ENCODE assay signal across 9 cellular contexts in genomic region chr15:40334941-40335795, GRCh38. TPM values are rescaled to one million over a fixed set of nuclear protein-coding genes. Genes with fewer than 3 reads are reported as not detected.
DNase-seq lines count a peak whose midpoint lies in the region; ATAC-seq, FAIRE-seq and TF ChIP-seq lines count a peak whose summit lies in the region.
"Had no signal": no experiment of that assay in that cellular context is flagged by ENCODE, and none has a peak within 500 bp of the region (broad histone marks: within the 10 kb centered on the region; RNA-seq: fewer than 3 reads in every experiment).

No MANE protein-coding gene starts in this region.

- H2BK5ac ChIP-seq in IMR-90 (ENCODE audit: low read depth, low read length, poor library complexity, severe bottlenecking): peak overlapping the region; percentile 87
- peak overlapping the region; percentile 44; the same call in 1 of the 2 replicates for H2BK5ac ChIP-seq in H1 (ENCODE audit: low read depth, low read length)

- no peak overlapping the region for H3K27ac Mint-ChIP-seq in activated T-cell treated with anti-CD3 and anti-CD28 coated beads, Interleukin-2, amount 50 U/mL, for 24 hours
- H3K27ac Mint-ChIP-seq: H9 had no signal

- H3K4me3 Mint-ChIP-seq in activated T-cell treated with anti-CD3 and anti-CD28 coated beads, Interleukin-2, amount 50 U/mL, for 24 hours: no peak overlapping the region

- no peak for DNase-seq in IMR-90
- peak in 1 of 2 experiments; percentile 55 for DNase-seq in H1 (ENCODE audit: low read depth in 1 of 2, low spot score in 2 of 2)
- DNase-seq in posterior vena cava (ENCODE audit: low spot score): no peak
- DNase-seq in activated T-cell treated with anti-CD3 and anti-CD28 coated beads, Interleukin-2, amount 50 U/mL, for 24 hours: no peak
- DNase-seq: activated CD4-positive, alpha-beta T cell treated with anti-CD3 and anti-CD28 coated beads for 4 hours; H9; stimulated activated CD4-positive, alpha-beta T cell treated with anti-CD3 and anti-CD28 coated beads, Interleukin-1b, Interleukin-23, amount 100 ng/mL, for 48 hours had no signal

- TF ChIP-seq RAD21 in IMR-90 (IDR thresholded peaks at IDR 0.05; ENCODE audit: low read length): no peak
- no peak for TF ChIP-seq RAD21 in H1 (IDR thresholded peaks at IDR 0.05 in 1 of 2, conservative IDR thresholded peaks at IDR 0.05 in 1 of 2; ENCODE audit: low read depth in 2 of 2, low read length in 2 of 2)

- no peaks in the 10 kb centered on the region for H3K9me3 Mint-ChIP-seq in activated T-cell treated with anti-CD3 and anti-CD28 coated beads, Interleukin-2, amount 50 U/mL, for 24 hours
- H3K9me3 Mint-ChIP-seq: H9 had no signal

- H2BK120ac ChIP-seq in IMR-90 (ENCODE audit: low read depth, low read length) (no peak overlapping the region), H1 (replicated peaks; ENCODE audit: low read depth, low read length) (no peak overlapping the region)

- TF ChIP-seq POLR2A in IMR-90 (IDR thresholded peaks at IDR 0.05; ENCODE audit: low read depth, low read length): no peak
- TF ChIP-seq POLR2A in H1 (IDR thresholded peaks at IDR 0.05; ENCODE audit: control extremely low read depth in 1 of 2, low read depth in 2 of 2, low read length in 2 of 2): no peak

- H4K91ac ChIP-seq in IMR-90 (ENCODE audit: insufficient read depth, low read depth, low read length) (no peak overlapping the region), H1 (replicated peaks; ENCODE audit: insufficient read length, low read length) (peak overlapping the region; percentile 41)

- in situ Hi-C loops in IMR-90 (cut with MboI; ENCODE audit: low sequenced_read_pairs): no loop called here

- H3K4ac ChIP-seq in IMR-90 (ENCODE audit: low read depth, low read length) (peak overlapping the region; percentile 67), H1 (replicated peaks; ENCODE audit: insufficient read length, low read depth, low read length) (no peak overlapping the region)

- no peak for TF ChIP-seq CTCF in IMR-90 (conservative IDR thresholded peaks at IDR 0.05; ENCODE audit: low read depth, low read length)
- TF ChIP-seq CTCF in H1 (IDR thresholded peaks at IDR 0.05; ENCODE audit: control extremely low read depth in 1 of 3, insufficient read depth in 1 of 3, low read depth in 1 of 3, low read length in 3 of 3): no peak

- ATAC-seq in IMR-90 (ENCODE audit: low read depth): no peak
- no peak for ATAC-seq in activated CD4-positive, CD25-positive, alpha-beta regulatory T cell treated with anti-CD3 and anti-CD28 coated beads, Interleukin-2, amount 50 U/mL, for 24 hours

- TF ChIP-seq EP300 in H1 (IDR thresholded peaks at IDR 0.05; ENCODE audit: borderline replicate concordance in 1 of 2, low read depth in 2 of 2, low read length in 2 of 2): no peak

- H3K27me3 Mint-ChIP-seq in activated T-cell treated with anti-CD3 and anti-CD28 coated beads, Interleukin-2, amount 50 U/mL, for 24 hours: no peaks in the 10 kb centered on the region

- H3K27ac ChIP-seq in IMR-90 (ENCODE audit: insufficient read depth, low read length) (peak overlapping the region; percentile 60), H1 (ENCODE audit: low read depth, low read length) (no peak overlapping the region), skin epidermis (peak overlapping the region in 20 of 21 experiments; percentile 7 to 87 (median 72))

- 84% methylated on average over 8 of the region's 26 CpGs; no CpG with 5 or more reads in 1 of the 2 experiments for WGBS in IMR-90 (ENCODE audit: extremely low coverage in 2 of 2, insufficient read length in 1 of 2), 2 experiments
- 86% methylated on average over 21 of the region's 26 CpGs; no CpG with 5 or more reads in 1 of the 2 experiments for WGBS in H1 (ENCODE audit: extremely low coverage in 1 of 2, insufficient coverage in 1 of 2, insufficient read length in 1 of 2, insufficient replicate concordance in 2 of 2, low coverage in 1 of 2, low lambda C conversion rate in 2 of 2, missing lambda C conversion rate in 1 of 2), 2 experiments

- H3K4me2 ChIP-seq in IMR-90 (ENCODE audit: low read depth, low read length) (no peak overlapping the region), H1 (ENCODE audit: insufficient read depth in 1 of 2, low read depth in 2 of 2, low read length in 2 of 2) (no peak overlapping the region)

- H2AK9ac ChIP-seq in IMR-90 (replicated peaks; ENCODE audit: low read depth, low read length, poor library complexity): no peak overlapping the region

- no peaks in the 10 kb centered on the region for H3K9me3 ChIP-seq in IMR-90 (ENCODE audit: control insufficient read depth, insufficient read depth, low read length)
- H3K9me3 ChIP-seq in H1 (ENCODE audit: insufficient read depth in 2 of 2, low read depth in 1 of 2, low read length in 1 of 2): no peaks in the 10 kb centered on the region

- no peak overlapping the region for H2AFZ ChIP-seq in IMR-90 (replicated peaks; ENCODE audit: low read length, poor library complexity)
- H2AFZ ChIP-seq in H1 (ENCODE audit: low read length): no peak overlapping the region

- peak overlapping the region; percentile 96; the same call in 1 of the 2 replicates for H2BK12ac ChIP-seq in H1 (ENCODE audit: low read depth, low read length)

- H3K23ac ChIP-seq in IMR-90 (ENCODE audit: low read depth, low read length) (peak overlapping the region; percentile 77; the same call in 1 of the 2 replicates), H1 (ENCODE audit: insufficient read length) (no peak overlapping the region)

- dilution Hi-C loops in IMR-90 (cut with HindIII; ENCODE audit: low sequenced_read_pairs, unreplicated experiment): no loop called here

- POLR2A ChIA-PET in IMR-90 (lab: Charles Lee; ENCODE audit: unreplicated experiment) (interaction anchor here (1.3 kb wide), 1 partner anchor 8 kb away, joined by 3 read pairs; no protein-coding TSS in a partner anchor), H1 (lab: Charles Lee; ENCODE audit: partially characterized antibody) (interaction anchor here (1.1 to 8.1 kb wide), 7 partner anchors 8 to 60 kb away, joined by 3 to 66 read pairs (median 4); partner anchors contain the start of genes INAFM2 and KNSTRN)

- H4K5ac ChIP-seq in IMR-90 (ENCODE audit: low read depth, low read length) (no peak overlapping the region), H1 (ENCODE audit: insufficient read length, low read depth, low read length) (no peak overlapping the region)

- H3K23me2 ChIP-seq in H1 (ENCODE audit: low read depth, low read length): no peaks in the 10 kb centered on the region; the same call in 1 of the 2 replicates

- peak overlapping the region; percentile 87 for H2AK5ac ChIP-seq in IMR-90 (ENCODE audit: low read depth, low read length)
- H2AK5ac ChIP-seq in H1 (ENCODE audit: low read depth, low read length): no peak overlapping the region

- peaks cover 35% of the 10 kb centered on the region for H3K4me1 ChIP-seq in IMR-90 (ENCODE audit: control insufficient read depth, insufficient read depth, low read length)
- peaks cover 0 to 37% (median 19%) of the 10 kb centered on the region in 4 experiments; a peak in 6 of 7 replicates for H3K4me1 ChIP-seq in H1 (replicated peaks in 1 of 4; ENCODE audit: control insufficient read depth in 3 of 4, insufficient read depth in 4 of 4, low read length in 3 of 4)

- H3K9me1 ChIP-seq in IMR-90 (ENCODE audit: insufficient read depth, low read length): peaks cover 28% of the 10 kb centered on the region

- H2BK20ac ChIP-seq in IMR-90 (ENCODE audit: low read depth, low read length) (no peak overlapping the region), H1 (ENCODE audit: low read length) (0 out of 2 replicates have a peak overlapping the region, but pooled peaks have one; percentile 61)

- H4K20me1 ChIP-seq in IMR-90 (ENCODE audit: insufficient read depth, low read length): peaks cover 3% of the 10 kb centered on the region; the same call in 1 of the 2 replicates
- H4K20me1 ChIP-seq in H1 (replicated peaks in 1 of 2; ENCODE audit: control insufficient read depth in 1 of 2, insufficient read depth in 2 of 2, low read length in 2 of 2): no peaks in the 10 kb centered on the region

- no peaks in the 10 kb centered on the region for H3K79me2 ChIP-seq in H1 (ENCODE audit: control insufficient read depth in 1 of 2, insufficient read depth in 2 of 2, low read length in 2 of 2)

- intact Hi-C loops in IMR-90 (cut with micrococcal nuclease) (no loop called here), posterior vena cava (cut with DNase I) (no loop called here)

- 0 out of 2 replicates have a peak overlapping the region, but pooled peaks have one; percentile 60 for H3K14ac ChIP-seq in IMR-90 (replicated peaks; ENCODE audit: low read depth, low read length)
- no peak overlapping the region for H3K14ac ChIP-seq in H1 (ENCODE audit: insufficient read length)

- H3K27me3 ChIP-seq in IMR-90 (ENCODE audit: control insufficient read depth, insufficient read depth, low read length) (no peaks in the 10 kb centered on the region), H1 (replicated peaks in 1 of 4; ENCODE audit: control insufficient read depth in 3 of 4, extremely low read depth in 1 of 4, insufficient read depth in 3 of 4, low read length in 3 of 4) (peaks cover 0 to 4% (median under 1%) of the 10 kb centered on the region in 4 experiments; a peak in 1 of 7 replicates)

- H3K9ac ChIP-seq in IMR-90 (ENCODE audit: low read depth, low read length) (no peak overlapping the region), H1 (replicated peaks in 1 of 4; ENCODE audit: extremely low read depth in 1 of 4, low read depth in 3 of 4, low read length in 3 of 4) (no peak overlapping the region)

- no peak overlapping the region for H2BK15ac ChIP-seq in IMR-90 (ENCODE audit: low read depth, low read length)
- H2BK15ac ChIP-seq in H1 (ENCODE audit: low read length): peak overlapping the region; percentile 97

- H3K79me1 ChIP-seq in IMR-90 (ENCODE audit: low read depth in 1 of 2, low read length in 2 of 2): peaks cover 23 to 80% of the 10 kb centered on the region in 2 experiments; a peak in 3 of 4 replicates
- H3K79me1 ChIP-seq in H1 (ENCODE audit: low read depth, low read length): no peaks in the 10 kb centered on the region

- H4K8ac ChIP-seq in IMR-90 (ENCODE audit: low read depth in 2 of 2, low read length in 2 of 2) (peak overlapping the region in 1 of 2 experiments; percentile 31; a peak in 1 of 4 replicates), H1 (ENCODE audit: extremely low read depth, insufficient read depth, low read length) (no peak overlapping the region; the same call in 1 of the 2 replicates)

- no peak overlapping the region for H3K56ac ChIP-seq in IMR-90 (ENCODE audit: extremely low read depth, insufficient read depth, low read length)
- no peak overlapping the region for H3K56ac ChIP-seq in H1 (replicated peaks; ENCODE audit: insufficient read length, low read depth, low read length)

- H3K4me3 ChIP-seq in IMR-90 (ENCODE audit: insufficient read depth, low read depth, low read length): no peak overlapping the region
- H3K4me3 ChIP-seq in H1 (ENCODE audit: extremely low read depth in 1 of 4, insufficient read depth in 2 of 4, low read depth in 3 of 4, low read length in 4 of 4): no peak overlapping the region
- H3K4me3 ChIP-seq in skin epidermis: no peak overlapping the region

- H3K36me3 ChIP-seq in IMR-90 (ENCODE audit: control insufficient read depth, insufficient read depth, low read length): peaks cover 19% of the 10 kb centered on the region
- no peaks in the 10 kb centered on the region; a peak in 1 of 8 replicates for H3K36me3 ChIP-seq in H1 (ENCODE audit: control insufficient read depth in 2 of 4, insufficient read depth in 4 of 4, low read length in 3 of 4)

- H3K18ac ChIP-seq in IMR-90 (ENCODE audit: low read depth, low read length): no peak overlapping the region
- H3K18ac ChIP-seq in H1 (ENCODE audit: extremely low read depth, low read length): peak overlapping the region; percentile 24

- H3K4me1 Mint-ChIP-seq in activated T-cell treated with anti-CD3 and anti-CD28 coated beads, Interleukin-2, amount 50 U/mL, for 24 hours (ENCODE audit: low read depth): peaks cover 20% of the 10 kb centered on the region

- no peaks in the 10 kb centered on the region for H3K36me3 Mint-ChIP-seq in activated T-cell treated with anti-CD3 and anti-CD28 coated beads, Interleukin-2, amount 50 U/mL, for 24 hours (ENCODE audit: low read depth)

- no peak for FAIRE-seq in H1 (lab: Jason Lieb, UNC)

- CTCF ChIA-PET in IMR-90 (lab: Yijun Ruan, JAX): no interaction called here
- CTCF ChIA-PET in H1 (lab: Charles Lee; ENCODE audit: partially characterized antibody): interaction anchor here (0.5 to 27.4 kb wide), 17 partner anchors 8 to 543 kb away, joined by 3 to 584 read pairs (median 34); partner anchors contain the start of genes ANKRD63, BMF, DISP2 and INAFM2

- BruUV-seq in IMR-90 (replicated peaks; lab: Mats Ljungman, UMichigan): no TSS peak

RNA-seq across cellular contexts. Expression of gene CCDC9B, which starts 5.6 kb away (rescaled TPM):
- total RNA-seq in IMR-90 (2012; rRNA removed) (19.7 and 30.0 TPM in 2 replicates), posterior vena cava (10 to 100 TPM; 29.2 to 31.2 TPM)
- polyA plus RNA-seq in IMR-90 (2012; rRNA removed) (26.0 and 30.9 TPM in 2 replicates), H1 (2011; rRNA removed) (0.45 and 0.63 TPM in 2 replicates)
- 7.0 and 19.7 TPM in 2 replicates for polyA plus RNA-seq in IMR-90 (2012; cell fraction: cytosol; rRNA removed)
- 52.6 and 88.0 TPM in 2 replicates for polyA plus RNA-seq in IMR-90 (2012; cell fraction: nucleus; rRNA removed; ENCODE audit: low replicate concordance)
- 0.33 and 0.78 TPM in 2 replicates for total RNA-seq in H1 (2021; fragmentation: NEBNext Ultra II Directional; extraction: Animal tissue kit (Norgen Biotek cat#: 25700))
- polyA plus RNA-seq in H1 (2011; cell fraction: cytosol; rRNA removed): 0.10 TPM
- polyA plus RNA-seq in H1 (2011; cell fraction: nucleus; rRNA removed): 0.73 TPM
- 0.62 to 1.1 TPM (median 0.85 TPM) in 4 replicates for polyA plus RNA-seq in H1 (2012, experiment 1 of 2)
- 0.25 TPM for polyA plus RNA-seq in H1 (2012, experiment 2 of 2)
- 0.71 TPM for polyA plus RNA-seq in H1 (2013, experiment 1 of 2)
- polyA plus RNA-seq in H1 (2013, experiment 2 of 2): 0.50 TPM
- polyA minus RNA-seq in H1 (2011; rRNA and poly(A)+ RNA removed): 0.22 and 0.50 TPM in 2 replicates
- polyA minus RNA-seq in H1 (2011; cell fraction: cytosol; rRNA and poly(A)+ RNA removed): 0.66 TPM
- polyA minus RNA-seq in H1 (2011; cell fraction: nucleus; rRNA and poly(A)+ RNA removed): 1.8 TPM

RNA-seq across cellular contexts. Expression of gene INAFM2, which starts 11.7 kb away (rescaled TPM):
- total RNA-seq in IMR-90 (2012; rRNA removed) (10.4 and 13.1 TPM in 2 replicates), posterior vena cava (10 to 100 TPM; 25.3 to 27.1 TPM)
- polyA plus RNA-seq in IMR-90 (2012; rRNA removed) (11.7 and 14.0 TPM in 2 replicates), H1 (2011; rRNA removed) (9.6 and 15.3 TPM in 2 replicates)
- polyA plus RNA-seq in IMR-90 (2012; cell fraction: cytosol; rRNA removed): 4.2 and 6.0 TPM in 2 replicates
- polyA plus RNA-seq in IMR-90 (2012; cell fraction: nucleus; rRNA removed; ENCODE audit: low replicate concordance): 6.6 and 18.3 TPM in 2 replicates
- 35.1 and 38.2 TPM in 2 replicates for total RNA-seq in H1 (2021; fragmentation: NEBNext Ultra II Directional; extraction: Animal tissue kit (Norgen Biotek cat#: 25700))
- polyA plus RNA-seq in H1 (2011; cell fraction: cytosol; rRNA removed): 11.9 TPM
- polyA plus RNA-seq in H1 (2011; cell fraction: nucleus; rRNA removed): 9.2 TPM
- polyA plus RNA-seq in H1 (2012, experiment 1 of 2): 16.0 to 31.4 TPM (median 18.6 TPM) in 4 replicates
- polyA plus RNA-seq in H1 (2012, experiment 2 of 2): 19.4 TPM
- polyA plus RNA-seq in H1 (2013, experiment 1 of 2): 39.7 TPM
- polyA plus RNA-seq in H1 (2013, experiment 2 of 2): 42.5 TPM
- 8.6 and 10.5 TPM in 2 replicates for polyA minus RNA-seq in H1 (2011; rRNA and poly(A)+ RNA removed)
- polyA minus RNA-seq in H1 (2011; cell fraction: cytosol; rRNA and poly(A)+ RNA removed): 10.1 TPM
- 14.0 TPM for polyA minus RNA-seq in H1 (2011; cell fraction: nucleus; rRNA and poly(A)+ RNA removed)

RNA-seq across cellular contexts. Expression of gene PHGR1, which starts 15.7 kb away (rescaled TPM):
- total RNA-seq in IMR-90 (2012; rRNA removed): not detected in 2 replicates
- not detected in 2 replicates for polyA plus RNA-seq in IMR-90 (2012; rRNA removed)
- not detected in 2 replicates for polyA plus RNA-seq in IMR-90 (2012; cell fraction: cytosol; rRNA removed)
- not detected in 2 replicates for polyA plus RNA-seq in IMR-90 (2012; cell fraction: nucleus; rRNA removed; ENCODE audit: low replicate concordance)
- not detected in 2 replicates for total RNA-seq in H1 (2021; fragmentation: NEBNext Ultra II Directional; extraction: Animal tissue kit (Norgen Biotek cat#: 25700))
- not detected in 2 replicates for polyA plus RNA-seq in H1 (2011; rRNA removed)
- not detected for polyA plus RNA-seq in H1 (2011; cell fraction: cytosol; rRNA removed)
- not detected for polyA plus RNA-seq in H1 (2011; cell fraction: nucleus; rRNA removed)
- not detected in 4 replicates for polyA plus RNA-seq in H1 (2012, experiment 1 of 2)
- polyA plus RNA-seq in H1 (2012, experiment 2 of 2): not detected
- not detected for polyA plus RNA-seq in H1 (2013, experiment 1 of 2)
- not detected for polyA plus RNA-seq in H1 (2013, experiment 2 of 2)
- not detected in 2 replicates for polyA minus RNA-seq in H1 (2011; rRNA and poly(A)+ RNA removed)
- polyA minus RNA-seq in H1 (2011; cell fraction: cytosol; rRNA and poly(A)+ RNA removed): not detected
- polyA minus RNA-seq in H1 (2011; cell fraction: nucleus; rRNA and poly(A)+ RNA removed): not detected
- total RNA-seq in posterior vena cava: not detected
- total RNA-seq: H9 had no signal

RNA-seq across cellular contexts. Expression of gene DISP2, which starts 22.9 kb away (rescaled TPM):
- total RNA-seq in IMR-90 (2012; rRNA removed) (under 0.01 and 0.36 TPM in 2 replicates), posterior vena cava (under 1 TPM; 0.05 to 0.32 TPM)
- polyA plus RNA-seq in IMR-90 (2012; rRNA removed) (0.34 and 0.42 TPM in 2 replicates), H1 (2011; rRNA removed) (0.45 and 0.72 TPM in 2 replicates)
- 0.22 and 0.55 TPM in 2 replicates for polyA plus RNA-seq in IMR-90 (2012; cell fraction: cytosol; rRNA removed)
- 0.41 and 0.76 TPM in 2 replicates for polyA plus RNA-seq in IMR-90 (2012; cell fraction: nucleus; rRNA removed; ENCODE audit: low replicate concordance)
- total RNA-seq in H1 (2021; fragmentation: NEBNext Ultra II Directional; extraction: Animal tissue kit (Norgen Biotek cat#: 25700)): 1.2 and 3.4 TPM in 2 replicates
- 0.36 TPM for polyA plus RNA-seq in H1 (2011; cell fraction: cytosol; rRNA removed)
- polyA plus RNA-seq in H1 (2011; cell fraction: nucleus; rRNA removed): 1.1 TPM
- 1.3 to 2.7 TPM (median 2.0 TPM) in 4 replicates for polyA plus RNA-seq in H1 (2012, experiment 1 of 2)
- polyA plus RNA-seq in H1 (2012, experiment 2 of 2): 1.4 TPM
- 4.3 TPM for polyA plus RNA-seq in H1 (2013, experiment 1 of 2)
- polyA plus RNA-seq in H1 (2013, experiment 2 of 2): 4.1 TPM
- 0.56 and 1.6 TPM in 2 replicates for polyA minus RNA-seq in H1 (2011; rRNA and poly(A)+ RNA removed)
- 0.73 TPM for polyA minus RNA-seq in H1 (2011; cell fraction: cytosol; rRNA and poly(A)+ RNA removed)
- 2.2 TPM for polyA minus RNA-seq in H1 (2011; cell fraction: nucleus; rRNA and poly(A)+ RNA removed)

RNA-seq across cellular contexts. Expression of gene PLCB2, which starts 27.4 kb away (rescaled TPM):
- total RNA-seq in IMR-90 (2012; rRNA removed) (0.18 and 0.28 TPM in 2 replicates), posterior vena cava (10 to 100 TPM; 20.8 to 29.0 TPM)
- polyA plus RNA-seq in IMR-90 (2012; rRNA removed) (0.87 and 1.4 TPM in 2 replicates), H1 (2011; rRNA removed) (7.2 and 11.3 TPM in 2 replicates)
- 0.45 and 0.78 TPM in 2 replicates for polyA plus RNA-seq in IMR-90 (2012; cell fraction: cytosol; rRNA removed)
- polyA plus RNA-seq in IMR-90 (2012; cell fraction: nucleus; rRNA removed; ENCODE audit: low replicate concordance): 2.8 and 3.8 TPM in 2 replicates
- total RNA-seq in H1 (2021; fragmentation: NEBNext Ultra II Directional; extraction: Animal tissue kit (Norgen Biotek cat#: 25700)): 8.4 and 9.4 TPM in 2 replicates
- 10.7 TPM for polyA plus RNA-seq in H1 (2011; cell fraction: cytosol; rRNA removed)
- 30.4 TPM for polyA plus RNA-seq in H1 (2011; cell fraction: nucleus; rRNA removed)
- 4.1 to 10.7 TPM (median 7.5 TPM) in 4 replicates for polyA plus RNA-seq in H1 (2012, experiment 1 of 2)
- 4.1 TPM for polyA plus RNA-seq in H1 (2012, experiment 2 of 2)
- polyA plus RNA-seq in H1 (2013, experiment 1 of 2): 7.0 TPM
- 7.6 TPM for polyA plus RNA-seq in H1 (2013, experiment 2 of 2)
- 6.1 and 6.2 TPM in 2 replicates for polyA minus RNA-seq in H1 (2011; rRNA and poly(A)+ RNA removed)
- 3.7 TPM for polyA minus RNA-seq in H1 (2011; cell fraction: cytosol; rRNA and poly(A)+ RNA removed)
- polyA minus RNA-seq in H1 (2011; cell fraction: nucleus; rRNA and poly(A)+ RNA removed): 20.0 TPM

Comparison
In these comparisons a context has a peak if more than half of its experiments do, and no peak if none do; other contexts are left out.
1. RNA of gene CCDC9B, which starts 5.6 kb away (total RNA-seq): 29.2 to 31.2 TPM in posterior vena cava and 19.7 to 30.0 TPM in IMR-90; 0.33 to 0.78 TPM in H1; every median in the first group is over 10 times any median in the second.